Comparison of ENCODE assay signal across 1 cellular context in genomic region chr10:68238371-68238770, GRCh38.
TF ChIP-seq lines count a peak whose summit lies in the region.

No MANE protein-coding gene starts in this region.

TF ChIP-seq in K562, 482 proteins besides CTCF, POLR2A, EP300 and RAD21:
- TF ChIP-seq PHF20 (IDR thresholded peaks at IDR 0.05; ENCODE audit: partially characterized antibody), result no peak
- TF ChIP-seq RHOXF2B (CRISPR knock-in tag; conservative IDR thresholded peaks at IDR 0.05), result no peak
- TF ChIP-seq TCF3 (CRISPR knock-in tag; IDR thresholded peaks at IDR 0.05), result no peak
- no peak for TF ChIP-seq NCOA6 (IDR thresholded peaks at IDR 0.05)
- TF ChIP-seq LARP7 (IDR thresholded peaks at IDR 0.05), result no peak
- no peak for TF ChIP-seq ZNF354B (CRISPR knock-in tag; IDR thresholded peaks at IDR 0.05)
- no peak for TF ChIP-seq ZBTB7A (IDR thresholded peaks at IDR 0.05; ENCODE audit: borderline replicate concordance, control insufficient read depth, low read depth, low read length)
- no peak for TF ChIP-seq PHF21A (IDR thresholded peaks at IDR 0.05; ENCODE audit: borderline replicate concordance, low read depth)
- TF ChIP-seq NR4A1 (CRISPR knock-in tag; IDR thresholded peaks at IDR 0.05), result no peak
- TF ChIP-seq NR4A1 (tag; IDR thresholded peaks at IDR 0.05), result no peak
- TF ChIP-seq TARDBP (IDR thresholded peaks at IDR 0.05), result no peak
- no peak for TF ChIP-seq ZNF212 (CRISPR knock-in tag; IDR thresholded peaks at IDR 0.05)
- no peak for TF ChIP-seq U2AF1 (optimal IDR thresholded peaks at IDR 0.05; ENCODE audit: low read depth, low read length)
- TF ChIP-seq, protein P1, sequence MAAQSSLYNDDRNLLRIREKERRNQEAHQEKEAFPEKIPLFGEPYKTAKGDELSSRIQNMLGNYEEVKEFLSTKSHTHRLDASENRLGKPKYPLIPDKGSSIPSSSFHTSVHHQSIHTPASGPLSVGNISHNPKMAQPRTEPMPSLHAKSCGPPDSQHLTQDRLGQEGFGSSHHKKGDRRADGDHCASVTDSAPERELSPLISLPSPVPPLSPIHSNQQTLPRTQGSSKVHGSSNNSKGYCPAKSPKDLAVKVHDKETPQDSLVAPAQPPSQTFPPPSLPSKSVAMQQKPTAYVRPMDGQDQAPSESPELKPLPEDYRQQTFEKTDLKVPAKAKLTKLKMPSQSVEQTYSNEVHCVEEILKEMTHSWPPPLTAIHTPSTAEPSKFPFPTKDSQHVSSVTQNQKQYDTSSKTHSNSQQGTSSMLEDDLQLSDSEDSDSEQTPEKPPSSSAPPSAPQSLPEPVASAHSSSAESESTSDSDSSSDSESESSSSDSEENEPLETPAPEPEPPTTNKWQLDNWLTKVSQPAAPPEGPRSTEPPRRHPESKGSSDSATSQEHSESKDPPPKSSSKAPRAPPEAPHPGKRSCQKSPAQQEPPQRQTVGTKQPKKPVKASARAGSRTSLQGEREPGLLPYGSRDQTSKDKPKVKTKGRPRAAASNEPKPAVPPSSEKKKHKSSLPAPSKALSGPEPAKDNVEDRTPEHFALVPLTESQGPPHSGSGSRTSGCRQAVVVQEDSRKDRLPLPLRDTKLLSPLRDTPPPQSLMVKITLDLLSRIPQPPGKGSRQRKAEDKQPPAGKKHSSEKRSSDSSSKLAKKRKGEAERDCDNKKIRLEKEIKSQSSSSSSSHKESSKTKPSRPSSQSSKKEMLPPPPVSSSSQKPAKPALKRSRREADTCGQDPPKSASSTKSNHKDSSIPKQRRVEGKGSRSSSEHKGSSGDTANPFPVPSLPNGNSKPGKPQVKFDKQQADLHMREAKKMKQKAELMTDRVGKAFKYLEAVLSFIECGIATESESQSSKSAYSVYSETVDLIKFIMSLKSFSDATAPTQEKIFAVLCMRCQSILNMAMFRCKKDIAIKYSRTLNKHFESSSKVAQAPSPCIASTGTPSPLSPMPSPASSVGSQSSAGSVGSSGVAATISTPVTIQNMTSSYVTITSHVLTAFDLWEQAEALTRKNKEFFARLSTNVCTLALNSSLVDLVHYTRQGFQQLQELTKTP (IDR thresholded peaks at IDR 0.05; ENCODE audit: low read depth in 1 of 2, partially characterized antibody in 2 of 2), result no peak
- TF ChIP-seq ZNF785 (CRISPR knock-in tag; IDR thresholded peaks at IDR 0.05), result no peak
TF ChIP-seq in K562: peak in this region for 0.
